ENCODE assay signal across 22 cellular contexts in genomic region chr16:84640145-84640544, GRCh38. TPM values are rescaled to one million over a fixed set of nuclear protein-coding genes. Genes with fewer than 3 reads are reported as not detected.
DNase-seq lines count a peak whose midpoint lies in the region; ATAC-seq, FAIRE-seq and TF ChIP-seq lines count a peak whose summit lies in the region.
"Had no signal": no experiment of that assay in that cellular context is flagged by ENCODE, and none has a peak within 500 bp of the region (broad histone marks: within the 10 kb centered on the region; RNA-seq: fewer than 3 reads in every experiment).

No MANE protein-coding gene starts in this region.

- no peak overlapping the region for H3K9ac ChIP-seq in HepG2 (ENCODE audit: insufficient read depth, low read depth, low read length)

- TF ChIP-seq CTCF in HepG2 (CRISPR knock-in tag; IDR thresholded peaks at IDR 0.05) (no peak), right lobe of liver (IDR thresholded peaks at IDR 0.05) (no peak), WTC11 (IDR thresholded peaks at IDR 0.05) (no peak)

- WGBS in HepG2 (ENCODE audit: low lambda C conversion rate) = 73% methylated on average over 5 of the region's 5 CpGs
- WGBS in right lobe of liver (ENCODE audit: insufficient coverage, low coverage, low lambda C conversion rate, missing lambda C conversion rate) = 100% methylated on average over 1 of the region's 5 CpGs

- no peak for TF ChIP-seq POLR2A in HepG2 (IDR thresholded peaks at IDR 0.05; ENCODE audit: insufficient read depth in 1 of 2, low read depth in 2 of 2, low read length in 2 of 2)
- no peak for TF ChIP-seq POLR2A in right lobe of liver (IDR thresholded peaks at IDR 0.05)

- in situ Hi-C loops in HepG2 (cut with HindIII; ENCODE audit: extremely low pct_ligation_motif_present, low pct_unique_long_range_greater_than_20kb) = no loop called here

- H3K4me2 ChIP-seq in HepG2 (ENCODE audit: low read depth, low read length) = no peak overlapping the region
- H3K4me2 ChIP-seq: hepatocyte had no signal

- CTCF ChIA-PET in HepG2 (lab: Yijun Ruan, JAX; ENCODE audit: low intra/inter-chr PET ratio, low total read pairs) (no interaction called here), WTC11 (lab: Charles Lee) (no interaction called here)

- H3K4me1 ChIP-seq in HepG2 (ENCODE audit: insufficient read depth, low read length) (peaks cover 58% of the 10 kb centered on the region), right lobe of liver (peaks cover 0 to 20% (median 4%) of the 10 kb centered on the region in 4 donors)

- no peaks in the 10 kb centered on the region for H4K20me1 ChIP-seq in HepG2 (ENCODE audit: insufficient read depth, low read length)

- H3K36me3 ChIP-seq in HepG2 (replicated peaks in 1 of 2; ENCODE audit: control insufficient read depth in 1 of 2, insufficient read depth in 2 of 2, low read length in 2 of 2) (no peaks in the 10 kb centered on the region), right lobe of liver (no peaks in the 10 kb centered on the region)

- no peak overlapping the region for H2AFZ ChIP-seq in HepG2 (ENCODE audit: low read length)
- H2AFZ ChIP-seq: hepatocyte had no signal

- ATAC-seq in HepG2 = no peak
- no peak for ATAC-seq in right lobe of liver
- no peak for ATAC-seq in WTC11
- ATAC-seq in naive thymus-derived CD8-positive, alpha-beta T cell = no peak
- no peak for ATAC-seq in HG02642 (IDR thresholded peaks at IDR 0.05; ENCODE audit: poor library complexity, unreplicated experiment)
- ATAC-seq: right cardiac atrium had no signal

- POLR2A ChIA-PET in HepG2 (lab: Yijun Ruan, JAX) = no interaction called here
- POLR2A ChIA-PET in WTC11 (lab: Charles Lee) = no interaction called here
- POLR2A ChIA-PET in naive thymus-derived CD8-positive, alpha-beta T cell (lab: Charles Lee) = no interaction called here

- H3K27me3 Mint-ChIP-seq in WTC11 (ENCODE audit: low read depth) = no peaks in the 10 kb centered on the region
- H3K27me3 Mint-ChIP-seq in naive thymus-derived CD8-positive, alpha-beta T cell = no peaks in the 10 kb centered on the region

- H3K9me3 ChIP-seq in HepG2 (ENCODE audit: low read length) = no peaks in the 10 kb centered on the region
- H3K9me3 ChIP-seq in right lobe of liver = no peaks in the 10 kb centered on the region

- H3K27ac ChIP-seq in HepG2 (ENCODE audit: extremely low read length, insufficient read depth, low read length) (no peak overlapping the region), right lobe of liver (no peak overlapping the region)
- H3K27ac ChIP-seq: epithelial cell of prostate, hepatocyte had no signal

- peaks cover 24% of the 10 kb centered on the region for H3K4me1 Mint-ChIP-seq in WTC11
- peaks cover 23 to 63% (median 50%) of the 10 kb centered on the region in 4 donors for H3K4me1 Mint-ChIP-seq in naive thymus-derived CD8-positive, alpha-beta T cell

- no peaks in the 10 kb centered on the region for H3K36me3 Mint-ChIP-seq in WTC11
- H3K36me3 Mint-ChIP-seq in naive thymus-derived CD8-positive, alpha-beta T cell = no peaks in the 10 kb centered on the region

- no TSS peak for BruUV-seq in HepG2 (replicated peaks; lab: Mats Ljungman, UMichigan)

- TF ChIP-seq EP300 in HepG2 (IDR thresholded peaks at IDR 0.05; ENCODE audit: low read depth in 2 of 2, low read length in 2 of 2) (no peak), HepG2 (CRISPR knock-in tag; IDR thresholded peaks at IDR 0.05; ENCODE audit: borderline replicate concordance) (no peak)

- no peaks in the 10 kb centered on the region for H3K79me2 ChIP-seq in HepG2 (ENCODE audit: insufficient read depth, low read length)
- H3K79me2 ChIP-seq: hepatocyte had no signal

- H3K4me3 Mint-ChIP-seq in WTC11 = no peak overlapping the region
- H3K4me3 Mint-ChIP-seq in naive thymus-derived CD8-positive, alpha-beta T cell = peak overlapping the region in 2 of 10 donors; percentile 32 to 45

- H3K27ac Mint-ChIP-seq in WTC11 = 0 out of 2 replicates have a peak overlapping the region, but pooled peaks have one; percentile 60
- H3K27ac Mint-ChIP-seq in naive thymus-derived CD8-positive, alpha-beta T cell = peak overlapping the region in 8 of 10 donors; percentile 23 to 74 (median 54)

- intact Hi-C loops in HepG2 (cut with micrococcal nuclease; ENCODE audit: unreplicated experiment) (no loop called here), right lobe of liver (cut with DNase I) (no loop called here)

- DNase-seq in HepG2 (ENCODE audit: low spot score) (no peak), right lobe of liver (no peak), WTC11 (ENCODE audit: low spot score) (no peak), GDM1 (lab: John Stamatoyannopoulos, UW) (no peak), DMS79 treated with DMSO at 0.1 percent for 48 hours (lab: John Stamatoyannopoulos, UW) (no peak)
- no peak for DNase-seq in naive thymus-derived CD8-positive, alpha-beta T cell
- DNase-seq: activated CD4-positive, alpha-beta T cell treated with anti-CD3 and anti-CD28 coated beads, Interleukin-2, amount 50 U/mL, for 1 hour; activated gamma-delta T cell treated with Interleukin-2 at 50 U/mL for 16 hours; amygdala; central memory CD4-positive, alpha-beta T cell; dorsolateral prefrontal cortex; MV-4-11; NCI-H1694 treated with DMSO at 0.1 percent for 48 hours; NCI-H2227 treated with DMSO at 0.1 percent for 48 hours; NCI-H748 treated with DMSO at 0.1 percent for 48 hours; right cardiac atrium; stimulated activated CD8-positive, alpha-beta memory T cell treated with anti-CD3 and anti-CD28 coated beads, Interleukin-4, amount 100 ng/mL, for 48 hours; substantia nigra had no signal

- no peak for TF ChIP-seq RAD21 in HepG2 (CRISPR knock-in tag; IDR thresholded peaks at IDR 0.05)

- H3K9me3 Mint-ChIP-seq in WTC11 = peaks cover 3% of the 10 kb centered on the region; the same call in 1 of the 2 replicates
- no peaks in the 10 kb centered on the region for H3K9me3 Mint-ChIP-seq in naive thymus-derived CD8-positive, alpha-beta T cell

- H3K4me3 ChIP-seq in HepG2 (replicated peaks in 1 of 3; ENCODE audit: insufficient read depth in 1 of 3, low read depth in 2 of 3, low read length in 3 of 3) = no peak overlapping the region
- no peak overlapping the region for H3K4me3 ChIP-seq in right lobe of liver
- H3K4me3 ChIP-seq: dorsolateral prefrontal cortex, hepatocyte had no signal

- H3K27me3 ChIP-seq in HepG2 (ENCODE audit: control insufficient read depth in 1 of 2, insufficient read depth in 2 of 2, low read length in 2 of 2) (peaks cover 0 to 22% of the 10 kb centered on the region in 2 experiments; a peak in 2 of 5 replicates), right lobe of liver (no peaks in the 10 kb centered on the region)
- H3K27me3 ChIP-seq: dorsolateral prefrontal cortex, hepatocyte had no signal

- FAIRE-seq in HepG2 (lab: Jason Lieb, UNC) = no peak
- FAIRE-seq: TTC549 had no signal

RNA-seq across cellular contexts. Expression of gene KLHL36, which starts 8.2 kb away (rescaled TPM):
- 23.6 and 24.3 TPM in 2 replicates for total RNA-seq in HepG2 (2016; rRNA removed; fragmentation: Illumina TruSeq; extraction: Trizol)
- 5.2 and 5.7 TPM in 2 replicates for total RNA-seq in HepG2 (2016; cell fraction: cytosol; rRNA removed; fragmentation: Illumina TruSeq; extraction: Trizol; ENCODE audit: low read depth)
- total RNA-seq in HepG2 (2016; cell fraction: insoluble cytoplasmic fraction; rRNA removed; fragmentation: Illumina TruSeq; extraction: Trizol) = 19.7 and 25.5 TPM in 2 replicates
- total RNA-seq in HepG2 (2016; cell fraction: membrane; rRNA removed; fragmentation: Illumina TruSeq; extraction: Trizol) = 13.6 and 13.8 TPM in 2 replicates
- 19.3 and 23.7 TPM in 2 replicates for total RNA-seq in HepG2 (2016; cell fraction: nucleus; rRNA removed; fragmentation: Illumina TruSeq; extraction: Trizol)
- 26.0 and 34.9 TPM in 2 replicates for polyA plus RNA-seq in HepG2 (2011; rRNA removed)
- 19.5 and 24.5 TPM in 2 replicates for polyA plus RNA-seq in HepG2 (2011; cell fraction: cytosol; rRNA removed)
- polyA plus RNA-seq in HepG2 (2011; cell fraction: nucleus; rRNA removed) = 101 and 113 TPM in 2 replicates
- 13.5 and 16.7 TPM in 2 replicates for polyA plus RNA-seq in HepG2 (2012)
- 3.3 and 4.5 TPM in 2 replicates for polyA plus RNA-seq in HepG2 (2016; cell fraction: cytosol; fragmentation: Illumina TruSeq; extraction: Trizol; ENCODE audit: low read depth)
- 12.0 and 13.5 TPM in 2 replicates for polyA plus RNA-seq in HepG2 (2016; cell fraction: insoluble cytoplasmic fraction; fragmentation: Illumina TruSeq; extraction: Trizol; ENCODE audit: low read depth)
- polyA plus RNA-seq in HepG2 (2016; cell fraction: membrane; fragmentation: Illumina TruSeq; extraction: Trizol; ENCODE audit: low read depth) = 5.3 and 6.0 TPM in 2 replicates
- polyA plus RNA-seq in HepG2 (2016; cell fraction: nucleus; fragmentation: Illumina TruSeq; extraction: Trizol; ENCODE audit: insufficient read depth, low read depth) = 30.5 and 31.5 TPM in 2 replicates
- 18.8 and 92.4 TPM in 2 replicates for polyA minus RNA-seq in HepG2 (2011; rRNA and poly(A)+ RNA removed; ENCODE audit: low replicate concordance)
- 32.9 and 39.6 TPM in 2 replicates for polyA minus RNA-seq in HepG2 (2011; cell fraction: cytosol; rRNA and poly(A)+ RNA removed)
- polyA minus RNA-seq in HepG2 (2011; cell fraction: nucleus; rRNA and poly(A)+ RNA removed) = 40.4 and 48.1 TPM in 2 replicates
- 10 to 100 TPM; 20.1 to 31.3 (median 21.9) TPM for total RNA-seq in right lobe of liver
- 55.7 to 56.1 TPM (median 55.8 TPM) in 3 replicates for total RNA-seq in WTC11 (2021)
- 100 to 1,000 TPM; 151 to 157 TPM for total RNA-seq in naive thymus-derived CD8-positive, alpha-beta T cell
- polyA plus RNA-seq in naive thymus-derived CD8-positive, alpha-beta T cell = 10 to 100 TPM; 27.4 to 50.3 (median 32.0) TPM

RNA-seq across cellular contexts. Expression of gene COTL1, which starts 22.3 kb away (rescaled TPM):
- 8.6 and 8.7 TPM in 2 replicates for total RNA-seq in HepG2 (2016; rRNA removed; fragmentation: Illumina TruSeq; extraction: Trizol)
- 5.8 and 8.7 TPM in 2 replicates for total RNA-seq in HepG2 (2016; cell fraction: cytosol; rRNA removed; fragmentation: Illumina TruSeq; extraction: Trizol; ENCODE audit: low read depth)
- 7.3 and 9.2 TPM in 2 replicates for total RNA-seq in HepG2 (2016; cell fraction: insoluble cytoplasmic fraction; rRNA removed; fragmentation: Illumina TruSeq; extraction: Trizol)
- 14.0 and 18.2 TPM in 2 replicates for total RNA-seq in HepG2 (2016; cell fraction: membrane; rRNA removed; fragmentation: Illumina TruSeq; extraction: Trizol)
- total RNA-seq in HepG2 (2016; cell fraction: nucleus; rRNA removed; fragmentation: Illumina TruSeq; extraction: Trizol) = 3.7 and 4.3 TPM in 2 replicates
- polyA plus RNA-seq in HepG2 (2011; rRNA removed) = 9.7 and 16.9 TPM in 2 replicates
- polyA plus RNA-seq in HepG2 (2011; cell fraction: cytosol; rRNA removed) = 8.5 and 16.0 TPM in 2 replicates
- 5.1 and 7.3 TPM in 2 replicates for polyA plus RNA-seq in HepG2 (2011; cell fraction: nucleus; rRNA removed)
- 8.5 and 17.2 TPM in 2 replicates for polyA plus RNA-seq in HepG2 (2012)
- polyA plus RNA-seq in HepG2 (2016; cell fraction: cytosol; fragmentation: Illumina TruSeq; extraction: Trizol; ENCODE audit: low read depth) = 15.3 and 18.5 TPM in 2 replicates
- 17.5 and 21.2 TPM in 2 replicates for polyA plus RNA-seq in HepG2 (2016; cell fraction: insoluble cytoplasmic fraction; fragmentation: Illumina TruSeq; extraction: Trizol; ENCODE audit: low read depth)
- polyA plus RNA-seq in HepG2 (2016; cell fraction: membrane; fragmentation: Illumina TruSeq; extraction: Trizol; ENCODE audit: low read depth) = 23.1 and 28.6 TPM in 2 replicates
- polyA plus RNA-seq in HepG2 (2016; cell fraction: nucleus; fragmentation: Illumina TruSeq; extraction: Trizol; ENCODE audit: insufficient read depth, low read depth) = 10.8 and 11.4 TPM in 2 replicates
- polyA minus RNA-seq in HepG2 (2011; rRNA and poly(A)+ RNA removed; ENCODE audit: low replicate concordance) = 13.8 and 51.4 TPM in 2 replicates
- polyA minus RNA-seq in HepG2 (2011; cell fraction: cytosol; rRNA and poly(A)+ RNA removed) = 3.7 and 9.1 TPM in 2 replicates
- polyA minus RNA-seq in HepG2 (2011; cell fraction: nucleus; rRNA and poly(A)+ RNA removed) = 3.7 and 4.8 TPM in 2 replicates
- 10 to 100 TPM; 12.4 to 51.0 (median 18.6) TPM for total RNA-seq in right lobe of liver
- 102 to 122 TPM (median 122 TPM) in 3 replicates for total RNA-seq in WTC11 (2021)
- total RNA-seq in naive thymus-derived CD8-positive, alpha-beta T cell = 100 to 1,000 TPM in 1 of 2 experiments, 10 to 100 TPM in 1; 99.1 to 101 TPM
- polyA plus RNA-seq in naive thymus-derived CD8-positive, alpha-beta T cell = 100 to 1,000 TPM; 341 to 512 (median 425) TPM

RNA-seq across cellular contexts. Expression of gene USP10, which starts 59.7 kb away (rescaled TPM):
- total RNA-seq in HepG2 (2016; rRNA removed; fragmentation: Illumina TruSeq; extraction: Trizol) = 79.1 and 97.6 TPM in 2 replicates
- total RNA-seq in HepG2 (2016; cell fraction: cytosol; rRNA removed; fragmentation: Illumina TruSeq; extraction: Trizol; ENCODE audit: low read depth) = 57.5 and 62.5 TPM in 2 replicates
- 76.4 and 87.1 TPM in 2 replicates for total RNA-seq in HepG2 (2016; cell fraction: insoluble cytoplasmic fraction; rRNA removed; fragmentation: Illumina TruSeq; extraction: Trizol)
- total RNA-seq in HepG2 (2016; cell fraction: membrane; rRNA removed; fragmentation: Illumina TruSeq; extraction: Trizol) = 73.6 and 81.2 TPM in 2 replicates
- total RNA-seq in HepG2 (2016; cell fraction: nucleus; rRNA removed; fragmentation: Illumina TruSeq; extraction: Trizol) = 78.0 and 88.2 TPM in 2 replicates
- polyA plus RNA-seq in HepG2 (2011; rRNA removed) = 114 and 122 TPM in 2 replicates
- polyA plus RNA-seq in HepG2 (2011; cell fraction: cytosol; rRNA removed) = 68.7 and 92.2 TPM in 2 replicates
- 127 and 143 TPM in 2 replicates for polyA plus RNA-seq in HepG2 (2011; cell fraction: nucleus; rRNA removed)
- polyA plus RNA-seq in HepG2 (2012) = 65.1 and 93.3 TPM in 2 replicates
- 17.7 and 17.8 TPM in 2 replicates for polyA plus RNA-seq in HepG2 (2016; cell fraction: cytosol; fragmentation: Illumina TruSeq; extraction: Trizol; ENCODE audit: low read depth)
- polyA plus RNA-seq in HepG2 (2016; cell fraction: insoluble cytoplasmic fraction; fragmentation: Illumina TruSeq; extraction: Trizol; ENCODE audit: low read depth) = 102 and 128 TPM in 2 replicates
- polyA plus RNA-seq in HepG2 (2016; cell fraction: membrane; fragmentation: Illumina TruSeq; extraction: Trizol; ENCODE audit: low read depth) = 41.4 and 44.1 TPM in 2 replicates
- 118 and 120 TPM in 2 replicates for polyA plus RNA-seq in HepG2 (2016; cell fraction: nucleus; fragmentation: Illumina TruSeq; extraction: Trizol; ENCODE audit: insufficient read depth, low read depth)
- polyA minus RNA-seq in HepG2 (2011; rRNA and poly(A)+ RNA removed; ENCODE audit: low replicate concordance) = 349 and 427 TPM in 2 replicates
- 64.3 and 66.8 TPM in 2 replicates for polyA minus RNA-seq in HepG2 (2011; cell fraction: cytosol; rRNA and poly(A)+ RNA removed)
- 118 TPM in 2 replicates for polyA minus RNA-seq in HepG2 (2011; cell fraction: nucleus; rRNA and poly(A)+ RNA removed)
- total RNA-seq in right lobe of liver = 10 to 100 TPM; 41.5 to 53.2 (median 44.6) TPM
- total RNA-seq in WTC11 (2021) = 138 to 152 TPM (median 139 TPM) in 3 replicates
- total RNA-seq in naive thymus-derived CD8-positive, alpha-beta T cell = 10 to 100 TPM; 79.5 to 87.3 TPM
- 10 to 100 TPM; 61.3 to 89.8 (median 80.7) TPM for polyA plus RNA-seq in naive thymus-derived CD8-positive, alpha-beta T cell
